ENCODE assay signal across 8 cellular contexts in genomic region chr3:141368925-141369794, GRCh38. TPM values are rescaled to one million over a fixed set of nuclear protein-coding genes. Genes with fewer than 3 reads are reported as not detected.
DNase-seq lines count a peak whose midpoint lies in the region; ATAC-seq and TF ChIP-seq lines count a peak whose summit lies in the region.

No MANE protein-coding gene starts in this region.

- no peak overlapping the region for H3K4me3 ChIP-seq in CD8-positive, alpha-beta T cell (ENCODE audit: low read depth, low read length)
- H3K4me3 ChIP-seq in Peyer's patch: peak overlapping the region in 2 of 4 donors; percentile 23 to 30
- H3K4me3 ChIP-seq in parathyroid adenoma (ENCODE audit: low read depth, low read length): peak overlapping the region; percentile 63

- peak overlapping the region; percentile 14 for H3K27ac Mint-ChIP-seq in CD8-positive, alpha-beta T cell
- peak overlapping the region; percentile 96 for H3K27ac Mint-ChIP-seq in endothelial cell (ENCODE audit: unreplicated experiment)

- no peak for ATAC-seq in CD8-positive, alpha-beta T cell
- no peak for ATAC-seq in GM18502 (IDR thresholded peaks at IDR 0.05; ENCODE audit: poor library complexity, unreplicated experiment)
- ATAC-seq in HG03025 (IDR thresholded peaks at IDR 0.05; ENCODE audit: low FRiP score, unreplicated experiment): no peak

- H3K36me3 Mint-ChIP-seq in CD8-positive, alpha-beta T cell: no peaks in the 10 kb centered on the region
- H3K36me3 Mint-ChIP-seq in endothelial cell (ENCODE audit: low read depth, unreplicated experiment): no peaks in the 10 kb centered on the region

- intact Hi-C loops in CD8-positive, alpha-beta T cell (cut with DNase I, micrococcal nuclease): loop anchor here in 1 of 2 experiments (2.0 kb wide), 1 partner anchor 56 kb away; no protein-coding TSS in a partner anchor

- no peaks in the 10 kb centered on the region for H3K9me3 Mint-ChIP-seq in CD8-positive, alpha-beta T cell
- H3K9me3 Mint-ChIP-seq in endothelial cell (ENCODE audit: unreplicated experiment): no peaks in the 10 kb centered on the region

- no peaks in the 10 kb centered on the region for H3K79me2 ChIP-seq in parathyroid adenoma

- H2AFZ ChIP-seq in parathyroid adenoma: peak overlapping the region; percentile 90

- POLR2A ChIA-PET in CD8-positive, alpha-beta T cell (lab: Charles Lee): interaction anchor here (0.8 to 1.4 kb wide), 3 partner anchors 11 to 83 kb away, joined by 3 to 4 read pairs (median 4); no protein-coding TSS in a partner anchor

- H3K27me3 ChIP-seq in CD8-positive, alpha-beta T cell (ENCODE audit: insufficient read depth, low read length): no peaks in the 10 kb centered on the region
- no peaks in the 10 kb centered on the region for H3K27me3 ChIP-seq in Peyer's patch
- H3K27me3 ChIP-seq in parathyroid adenoma (ENCODE audit: control insufficient read depth, insufficient read depth, low read length): no peaks in the 10 kb centered on the region

- peaks cover 9% of the 10 kb centered on the region for H3K4me1 Mint-ChIP-seq in CD8-positive, alpha-beta T cell (ENCODE audit: low read depth)
- H3K4me1 Mint-ChIP-seq in endothelial cell (ENCODE audit: unreplicated experiment): peaks cover 34% of the 10 kb centered on the region

- CTCF ChIA-PET in CD8-positive, alpha-beta T cell (lab: Charles Lee): interaction anchor here (0.7 to 7.7 kb wide), 18 partner anchors 8 to 189 kb away, joined by 3 to 67 read pairs (median 4); no protein-coding TSS in a partner anchor

- peak overlapping the region; percentile 71 for H3K4me2 ChIP-seq in parathyroid adenoma (ENCODE audit: low read length)

- no peak for TF ChIP-seq CTCF in CD8-positive, alpha-beta T cell (IDR thresholded peaks at IDR 0.05)
- TF ChIP-seq CTCF in Peyer's patch (IDR thresholded peaks at IDR 0.05) (no peak), endothelial cell (IDR thresholded peaks at IDR 0.05; ENCODE audit: unreplicated experiment) (no peak), parathyroid adenoma (IDR thresholded peaks at IDR 0.05) (no peak)

- H3K9me3 ChIP-seq in CD8-positive, alpha-beta T cell (ENCODE audit: low read length): no peaks in the 10 kb centered on the region
- H3K9me3 ChIP-seq in Peyer's patch (no peaks in the 10 kb centered on the region), parathyroid adenoma (ENCODE audit: control insufficient read depth, low read length) (no peaks in the 10 kb centered on the region)

- no peaks in the 10 kb centered on the region for H3K27me3 Mint-ChIP-seq in CD8-positive, alpha-beta T cell (ENCODE audit: low read depth)
- H3K27me3 Mint-ChIP-seq in endothelial cell (ENCODE audit: unreplicated experiment): peaks cover 3% of the 10 kb centered on the region

- DNase-seq in CD8-positive, alpha-beta T cell: no peak
- DNase-seq in Peyer's patch (no peak), endothelial cell (ENCODE audit: low spot score) (no peak), COLO829 (ENCODE audit: low spot score) (no peak), activated gamma-delta T cell treated with Interleukin-2 at 50 U/mL for 16 hours (no peak)

- no peaks in the 10 kb centered on the region for H3K4me1 ChIP-seq in CD8-positive, alpha-beta T cell (ENCODE audit: insufficient read depth, low read length)
- H3K4me1 ChIP-seq in Peyer's patch (peaks cover 0 to 30% (median 7%) of the 10 kb centered on the region in 4 donors), parathyroid adenoma (peaks cover 33% of the 10 kb centered on the region)

- no peaks in the 10 kb centered on the region for H3K36me3 ChIP-seq in CD8-positive, alpha-beta T cell (ENCODE audit: insufficient read depth, low read length)
- H3K36me3 ChIP-seq in Peyer's patch (no peaks in the 10 kb centered on the region), parathyroid adenoma (ENCODE audit: control insufficient read depth, insufficient read depth, low read length) (no peaks in the 10 kb centered on the region)

- no peak for TF ChIP-seq POLR2A in Peyer's patch (IDR thresholded peaks at IDR 0.05)

- no peak overlapping the region for H3K9ac ChIP-seq in parathyroid adenoma

- no peak overlapping the region for H3K27ac ChIP-seq in CD8-positive, alpha-beta T cell (ENCODE audit: low read depth, low read length)
- H3K27ac ChIP-seq in Peyer's patch (peak overlapping the region; percentile 63 to 96 (median 82)), parathyroid adenoma (peak overlapping the region; percentile 94)

- H3K4me3 Mint-ChIP-seq in CD8-positive, alpha-beta T cell: no peak overlapping the region
- H3K4me3 Mint-ChIP-seq in endothelial cell (ENCODE audit: unreplicated experiment): peak overlapping the region; percentile 48

RNA-seq across cellular contexts. Expression of gene ZBTB38, which starts 0.9 kb away (rescaled TPM):
- 10 to 100 TPM; 22.7 to 24.3 TPM for total RNA-seq in CD8-positive, alpha-beta T cell
- total RNA-seq in Peyer's patch (100 to 1,000 TPM; 168 to 254 (median 184) TPM), endothelial cell (ENCODE audit: unreplicated experiment) (22.5 TPM)
